In the genomic region with DNA sequence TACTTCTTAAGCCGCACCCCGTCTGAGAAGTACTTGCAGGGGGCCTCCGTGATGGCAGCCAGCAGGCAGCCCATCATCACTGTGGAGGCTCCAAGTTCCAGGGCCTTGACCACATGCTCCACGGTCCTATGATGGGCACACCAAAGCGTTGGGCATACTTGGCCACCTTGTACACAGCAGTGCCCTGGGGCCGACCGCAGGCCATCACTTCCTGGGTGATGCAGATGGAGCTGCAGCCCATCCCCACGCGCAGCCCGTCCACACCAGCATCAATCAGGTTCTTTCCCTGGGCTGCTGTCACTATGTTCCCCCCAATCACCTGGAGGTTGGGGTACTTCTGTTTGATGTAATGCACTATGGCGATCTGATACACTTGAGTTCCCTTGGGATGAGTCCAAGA, we compare ENCODE assay signal across 24 cellular contexts.
"Had no signal": no experiment of that assay in that cellular context is flagged by ENCODE, and none has a peak within 500 bp of the region (broad histone marks: within the 10 kb centered on the region; RNA-seq: fewer than 3 reads in every experiment).

No MANE protein-coding gene starts in this region.

- H3K9me3 ChIP-seq: colonic mucosa, esophagus muscularis mucosa, esophagus squamous epithelium, gastrocnemius medialis, gastroesophageal sphincter, heart left ventricle, heart right ventricle had no signal

- DNase-seq: colonic mucosa; cortex of kidney; dermis blood vessel endothelial cell; dorsolateral prefrontal cortex; effector CD4-positive, alpha-beta T cell; effector CD8-positive, alpha-beta T cell; effector memory CD4-positive, alpha-beta T cell; effector memory CD8-positive, alpha-beta T cell; endodermal cell; erythroblast; esophagus squamous epithelium; foreskin fibroblast; foreskin keratinocyte; foreskin melanocyte; gastrocnemius medialis; glutamatergic neuron; head of caudate nucleus; heart left ventricle; heart right ventricle had no signal

- H3K27ac ChIP-seq: colonic mucosa, coronary artery, dorsolateral prefrontal cortex, epithelial cell of prostate, esophagus muscularis mucosa, esophagus squamous epithelium, foreskin keratinocyte, gastrocnemius medialis, gastroesophageal sphincter, heart left ventricle, heart right ventricle had no signal

- H3K4me1 ChIP-seq: colonic mucosa had no signal

- H3K27me3 ChIP-seq: colonic mucosa, dorsolateral prefrontal cortex, esophagus muscularis mucosa, esophagus squamous epithelium, foreskin keratinocyte, gastrocnemius medialis, gastroesophageal sphincter, heart left ventricle, heart right ventricle had no signal

- ATAC-seq: effector memory CD8-positive, alpha-beta T cell; esophagus mucosa; foreskin keratinocyte; gastrocnemius medialis; gastroesophageal sphincter; heart left ventricle; heart right ventricle had no signal

- H3K4me3 ChIP-seq: colonic mucosa, coronary artery, dorsolateral prefrontal cortex, esophagus muscularis mucosa, esophagus squamous epithelium, gastrocnemius medialis, gastroesophageal sphincter, heart left ventricle, heart right ventricle had no signal

- H3K36me3 ChIP-seq: colonic mucosa, esophagus muscularis mucosa, esophagus squamous epithelium, gastrocnemius medialis, gastroesophageal sphincter, heart left ventricle, heart right ventricle had no signal
